Comparison of ENCODE assay signal across 32 cellular contexts in genomic region chr5:153632748-153633290, GRCh38.
DNase-seq lines count a peak whose midpoint lies in the region; ATAC-seq, FAIRE-seq and TF ChIP-seq lines count a peak whose summit lies in the region.
"Had no signal": no experiment of that assay in that cellular context is flagged by ENCODE, and none has a peak within 500 bp of the region (broad histone marks: within the 10 kb centered on the region; RNA-seq: fewer than 3 reads in every experiment).

No MANE protein-coding gene starts in this region.

- no peak for TF ChIP-seq CTCF in fibroblast of the aortic adventitia (IDR thresholded peaks at IDR 0.05; ENCODE audit: insufficient read depth, low read length)

- FAIRE-seq in HTR-8/SVneo (lab: Jason Lieb, UNC) (peak; percentile 31), RCC 7860 (lab: Jason Lieb, UNC) (no peak)
- FAIRE-seq: GM12878 had no signal

- ATAC-seq in GM18498 (IDR thresholded peaks at IDR 0.05; ENCODE audit: unreplicated experiment): no peak
- ATAC-seq in GM18907 (IDR thresholded peaks at IDR 0.05; ENCODE audit: unreplicated experiment): no peak
- no peak for ATAC-seq in HG03565 (IDR thresholded peaks at IDR 0.05; ENCODE audit: unreplicated experiment)
- ATAC-seq: CD8-positive, alpha-beta T cell; GM12878; psoas muscle; Right ventricle myocardium inferior; sciatic nerve had no signal

- DNase-seq in EH (ENCODE audit: low read depth) (peak; percentile 28), HTR-8/SVneo (ENCODE audit: insufficient read length, low spot score) (no peak), amniotic epithelial cell (ENCODE audit: low read depth) (peak; percentile 59), fibroblast of the aortic adventitia (ENCODE audit: low read depth) (peak; percentile 28), RCC 7860 (ENCODE audit: low spot score) (no peak)
- DNase-seq: activated CD4-positive, alpha-beta T cell treated with anti-CD3 and anti-CD28 coated beads, Interleukin-2, amount 50 U/mL, for 48 hours; activated CD4-positive, CD25-positive, alpha-beta regulatory T cell treated with anti-CD3 and anti-CD28 coated beads, Interleukin-2, amount 50 U/mL, for 72 hours; activated naive CD4-positive, alpha-beta T cell treated with anti-CD3 and anti-CD28 coated beads, Interleukin-2, amount 10 ng/mL, durations not matched to agents 7 days and 5 days; amniotic stem cell; CD8-positive, alpha-beta T cell; effector memory CD4-positive, alpha-beta T cell; EL; hippocampal formation; NCI-H1048; NCI-H187; NCI-H524 treated with DMSO at 0.1 percent for 48 hours; OCI-M1; psoas muscle; stimulated activated CD4-positive, alpha-beta T cell treated with anti-CD3 and anti-CD28 coated beads, Interleukin-12 subunit alpha, Interleukin-12 subunit beta, amount 100 ng/mL, for 4 hours; stimulated activated CD4-positive, alpha-beta T cell treated with anti-CD3 and anti-CD28 coated beads, Interleukin-2, amount 100 ng/mL, for 48 hours; T-helper 2 cell; tibial artery had no signal

- H3K4me3 ChIP-seq in fibroblast of the aortic adventitia (ENCODE audit: low read depth, low read length): no peak overlapping the region
- H3K4me3 ChIP-seq: coronary artery, esophagus muscularis mucosa, GM12878, HAP-1, psoas muscle, tibial artery, vagina had no signal

Comparison
In these comparisons a context has a peak if more than half of its experiments do, and no peak if none do; other contexts are left out.
1. DNase-seq: peak in EH (single experiment), amniotic epithelial cell (single experiment) and fibroblast of the aortic adventitia (single experiment); none in HTR-8/SVneo (single experiment) and RCC 7860 (single experiment).